ENCODE assay signal across 1 cellular context in genomic region chr19:51079486-51080110, GRCh38.
A peak's percentile ranks its signal among the peaks of the same experiment; 100 is the strongest.
TF ChIP-seq lines count a peak whose summit lies in the region.

No MANE protein-coding gene starts in this region.

TF ChIP-seq in K562, 482 proteins besides CTCF, POLR2A, EP300 and RAD21:
- TF ChIP-seq NFIC (IDR thresholded peaks at IDR 0.05) (peak; percentile 96), ELF1 (tag; IDR thresholded peaks at IDR 0.05) (no peak), POLR2H (tag; IDR thresholded peaks at IDR 0.05; ENCODE audit: low read depth) (no peak), IRF1 (CRISPR knock-in tag; IDR thresholded peaks at IDR 0.05; ENCODE audit: borderline replicate concordance) (no peak), SMARCA4 (IDR thresholded peaks at IDR 0.05) (no peak), TFE3 (CRISPR knock-in tag; IDR thresholded peaks at IDR 0.05) (no peak), ZBED1 (IDR thresholded peaks at IDR 0.05) (no peak), TEAD1 (CRISPR knock-in tag; IDR thresholded peaks at IDR 0.05) (no peak), NFIX (CRISPR knock-in tag; IDR thresholded peaks at IDR 0.05; ENCODE audit: low read depth) (peak; percentile 66)
- TF ChIP-seq, protein P1, sequence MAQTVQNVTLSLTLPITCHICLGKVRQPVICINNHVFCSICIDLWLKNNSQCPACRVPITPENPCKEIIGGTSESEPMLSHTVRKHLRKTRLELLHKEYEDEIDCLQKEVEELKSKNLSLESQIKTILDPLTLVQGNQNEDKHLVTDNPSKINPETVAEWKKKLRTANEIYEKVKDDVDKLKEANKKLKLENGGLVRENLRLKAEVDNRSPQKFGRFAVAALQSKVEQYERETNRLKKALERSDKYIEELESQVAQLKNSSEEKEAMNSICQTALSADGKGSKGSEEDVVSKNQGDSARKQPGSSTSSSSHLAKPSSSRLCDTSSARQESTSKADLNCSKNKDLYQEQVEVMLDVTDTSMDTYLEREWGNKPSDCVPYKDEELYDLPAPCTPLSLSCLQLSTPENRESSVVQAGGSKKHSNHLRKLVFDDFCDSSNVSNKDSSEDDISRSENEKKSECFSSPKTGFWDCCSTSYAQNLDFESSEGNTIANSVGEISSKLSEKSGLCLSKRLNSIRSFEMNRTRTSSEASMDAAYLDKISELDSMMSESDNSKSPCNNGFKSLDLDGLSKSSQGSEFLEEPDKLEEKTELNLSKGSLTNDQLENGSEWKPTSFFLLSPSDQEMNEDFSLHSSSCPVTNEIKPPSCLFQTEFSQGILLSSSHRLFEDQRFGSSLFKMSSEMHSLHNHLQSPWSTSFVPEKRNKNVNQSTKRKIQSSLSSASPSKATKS (CRISPR knock-in tag; IDR thresholded peaks at IDR 0.05) = no peak
